1 cellular context compared by ENCODE assay signal in the genomic region with DNA sequence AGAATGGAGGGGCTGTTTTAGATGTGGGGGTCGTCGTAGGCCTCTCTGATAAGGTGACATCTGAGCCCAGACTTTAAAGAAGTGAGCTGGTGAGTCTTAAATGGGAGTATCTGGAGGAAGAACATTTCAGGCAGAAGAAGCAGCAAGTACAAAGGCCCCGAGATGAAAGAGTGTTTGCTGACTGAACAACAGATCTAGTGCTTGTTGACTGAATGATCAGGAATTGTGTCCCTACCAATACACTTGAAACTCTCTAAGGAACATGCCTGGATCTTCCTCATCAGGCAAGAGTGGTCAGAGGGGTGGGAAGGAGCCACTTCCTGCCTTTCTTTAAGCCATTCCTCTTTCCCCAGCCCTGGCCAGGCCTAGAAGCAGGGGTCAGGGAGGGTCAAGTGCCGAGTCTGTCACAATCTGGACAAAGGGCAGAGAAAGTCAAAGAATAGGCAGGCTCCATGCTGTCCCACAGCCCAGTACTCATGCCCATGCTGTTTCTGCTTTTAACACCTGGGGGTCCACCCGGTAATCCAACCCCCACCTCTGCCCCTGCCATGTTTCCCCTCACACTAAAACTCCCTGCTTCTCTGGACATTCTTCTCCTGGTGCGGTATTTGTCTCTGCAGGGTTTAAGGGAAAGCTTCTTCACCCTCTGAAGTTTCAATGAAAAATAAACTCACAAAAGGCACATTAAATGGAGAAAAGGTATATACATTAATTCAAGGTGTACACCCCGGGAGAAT.
TF ChIP-seq lines count a peak whose summit lies in the region.

No MANE protein-coding gene starts in this region.

TF ChIP-seq in HepG2, 621 proteins besides CTCF, POLR2A, EP300 and RAD21 (continued from another document and continues in another):
- TF ChIP-seq, protein P1, sequence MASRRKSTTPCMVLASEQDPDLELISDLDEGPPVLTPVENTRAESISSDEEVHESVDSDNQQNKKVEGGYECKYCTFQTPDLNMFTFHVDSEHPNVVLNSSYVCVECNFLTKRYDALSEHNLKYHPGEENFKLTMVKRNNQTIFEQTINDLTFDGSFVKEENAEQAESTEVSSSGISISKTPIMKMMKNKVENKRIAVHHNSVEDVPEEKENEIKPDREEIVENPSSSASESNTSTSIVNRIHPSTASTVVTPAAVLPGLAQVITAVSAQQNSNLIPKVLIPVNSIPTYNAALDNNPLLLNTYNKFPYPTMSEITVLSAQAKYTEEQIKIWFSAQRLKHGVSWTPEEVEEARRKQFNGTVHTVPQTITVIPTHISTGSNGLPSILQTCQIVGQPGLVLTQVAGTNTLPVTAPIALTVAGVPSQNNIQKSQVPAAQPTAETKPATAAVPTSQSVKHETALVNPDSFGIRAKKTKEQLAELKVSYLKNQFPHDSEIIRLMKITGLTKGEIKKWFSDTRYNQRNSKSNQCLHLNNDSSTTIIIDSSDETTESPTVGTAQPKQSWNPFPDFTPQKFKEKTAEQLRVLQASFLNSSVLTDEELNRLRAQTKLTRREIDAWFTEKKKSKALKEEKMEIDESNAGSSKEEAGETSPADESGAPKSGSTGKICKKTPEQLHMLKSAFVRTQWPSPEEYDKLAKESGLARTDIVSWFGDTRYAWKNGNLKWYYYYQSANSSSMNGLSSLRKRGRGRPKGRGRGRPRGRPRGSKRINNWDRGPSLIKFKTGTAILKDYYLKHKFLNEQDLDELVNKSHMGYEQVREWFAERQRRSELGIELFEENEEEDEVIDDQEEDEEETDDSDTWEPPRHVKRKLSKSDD (CRISPR knock-in tag; IDR thresholded peaks at IDR 0.05; ENCODE audit: low read depth), result no peak
- TF ChIP-seq ZNF3 (CRISPR knock-in tag; IDR thresholded peaks at IDR 0.05), result peak; percentile 99
- no peak for TF ChIP-seq RBAK (CRISPR knock-in tag; IDR thresholded peaks at IDR 0.05)
- peak; percentile 75; the same call in 1 of the 2 replicates for TF ChIP-seq BCL6 (CRISPR knock-in tag; IDR thresholded peaks at IDR 0.05)
- peak; percentile 76 for TF ChIP-seq HNF4A (CRISPR knock-in tag; IDR thresholded peaks at IDR 0.05)
- no peak for TF ChIP-seq TOE1 (CRISPR knock-in tag; IDR thresholded peaks at IDR 0.05)
- TF ChIP-seq HOXA9 (CRISPR knock-in tag; IDR thresholded peaks at IDR 0.05; ENCODE audit: borderline replicate concordance), result no peak
- TF ChIP-seq, protein P2, sequence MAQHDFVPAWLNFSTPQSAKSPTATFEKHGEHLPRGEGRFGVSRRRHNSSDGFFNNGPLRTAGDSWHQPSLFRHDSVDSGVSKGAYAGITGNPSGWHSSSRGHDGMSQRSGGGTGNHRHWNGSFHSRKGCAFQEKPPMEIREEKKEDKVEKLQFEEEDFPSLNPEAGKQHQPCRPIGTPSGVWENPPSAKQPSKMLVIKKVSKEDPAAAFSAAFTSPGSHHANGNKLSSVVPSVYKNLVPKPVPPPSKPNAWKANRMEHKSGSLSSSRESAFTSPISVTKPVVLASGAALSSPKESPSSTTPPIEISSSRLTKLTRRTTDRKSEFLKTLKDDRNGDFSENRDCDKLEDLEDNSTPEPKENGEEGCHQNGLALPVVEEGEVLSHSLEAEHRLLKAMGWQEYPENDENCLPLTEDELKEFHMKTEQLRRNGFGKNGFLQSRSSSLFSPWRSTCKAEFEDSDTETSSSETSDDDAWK (CRISPR knock-in tag; IDR thresholded peaks at IDR 0.05), result no peak
- TF ChIP-seq SALL1 (CRISPR knock-in tag; IDR thresholded peaks at IDR 0.05), result peak; percentile 9; the same call in 1 of the 2 replicates
- 0 out of 2 replicates have a peak, but pooled peaks have one; percentile 50 for TF ChIP-seq ZKSCAN8 (CRISPR knock-in tag; IDR thresholded peaks at IDR 0.05; ENCODE audit: borderline replicate concordance)
- no peak for TF ChIP-seq ZNF34 (CRISPR knock-in tag; IDR thresholded peaks at IDR 0.05; ENCODE audit: borderline replicate concordance)
- 0 out of 2 replicates have a peak, but pooled peaks have one; percentile 16 for TF ChIP-seq ZNF253 (CRISPR knock-in tag; IDR thresholded peaks at IDR 0.05; ENCODE audit: borderline replicate concordance)
- no peak for TF ChIP-seq RBM39 (IDR thresholded peaks at IDR 0.05; ENCODE audit: low read depth, low read length, poor library complexity, severe bottlenecking)
- no peak for TF ChIP-seq IRX3 (CRISPR knock-in tag; IDR thresholded peaks at IDR 0.05; ENCODE audit: borderline replicate concordance, low read depth)
- TF ChIP-seq, protein P3, sequence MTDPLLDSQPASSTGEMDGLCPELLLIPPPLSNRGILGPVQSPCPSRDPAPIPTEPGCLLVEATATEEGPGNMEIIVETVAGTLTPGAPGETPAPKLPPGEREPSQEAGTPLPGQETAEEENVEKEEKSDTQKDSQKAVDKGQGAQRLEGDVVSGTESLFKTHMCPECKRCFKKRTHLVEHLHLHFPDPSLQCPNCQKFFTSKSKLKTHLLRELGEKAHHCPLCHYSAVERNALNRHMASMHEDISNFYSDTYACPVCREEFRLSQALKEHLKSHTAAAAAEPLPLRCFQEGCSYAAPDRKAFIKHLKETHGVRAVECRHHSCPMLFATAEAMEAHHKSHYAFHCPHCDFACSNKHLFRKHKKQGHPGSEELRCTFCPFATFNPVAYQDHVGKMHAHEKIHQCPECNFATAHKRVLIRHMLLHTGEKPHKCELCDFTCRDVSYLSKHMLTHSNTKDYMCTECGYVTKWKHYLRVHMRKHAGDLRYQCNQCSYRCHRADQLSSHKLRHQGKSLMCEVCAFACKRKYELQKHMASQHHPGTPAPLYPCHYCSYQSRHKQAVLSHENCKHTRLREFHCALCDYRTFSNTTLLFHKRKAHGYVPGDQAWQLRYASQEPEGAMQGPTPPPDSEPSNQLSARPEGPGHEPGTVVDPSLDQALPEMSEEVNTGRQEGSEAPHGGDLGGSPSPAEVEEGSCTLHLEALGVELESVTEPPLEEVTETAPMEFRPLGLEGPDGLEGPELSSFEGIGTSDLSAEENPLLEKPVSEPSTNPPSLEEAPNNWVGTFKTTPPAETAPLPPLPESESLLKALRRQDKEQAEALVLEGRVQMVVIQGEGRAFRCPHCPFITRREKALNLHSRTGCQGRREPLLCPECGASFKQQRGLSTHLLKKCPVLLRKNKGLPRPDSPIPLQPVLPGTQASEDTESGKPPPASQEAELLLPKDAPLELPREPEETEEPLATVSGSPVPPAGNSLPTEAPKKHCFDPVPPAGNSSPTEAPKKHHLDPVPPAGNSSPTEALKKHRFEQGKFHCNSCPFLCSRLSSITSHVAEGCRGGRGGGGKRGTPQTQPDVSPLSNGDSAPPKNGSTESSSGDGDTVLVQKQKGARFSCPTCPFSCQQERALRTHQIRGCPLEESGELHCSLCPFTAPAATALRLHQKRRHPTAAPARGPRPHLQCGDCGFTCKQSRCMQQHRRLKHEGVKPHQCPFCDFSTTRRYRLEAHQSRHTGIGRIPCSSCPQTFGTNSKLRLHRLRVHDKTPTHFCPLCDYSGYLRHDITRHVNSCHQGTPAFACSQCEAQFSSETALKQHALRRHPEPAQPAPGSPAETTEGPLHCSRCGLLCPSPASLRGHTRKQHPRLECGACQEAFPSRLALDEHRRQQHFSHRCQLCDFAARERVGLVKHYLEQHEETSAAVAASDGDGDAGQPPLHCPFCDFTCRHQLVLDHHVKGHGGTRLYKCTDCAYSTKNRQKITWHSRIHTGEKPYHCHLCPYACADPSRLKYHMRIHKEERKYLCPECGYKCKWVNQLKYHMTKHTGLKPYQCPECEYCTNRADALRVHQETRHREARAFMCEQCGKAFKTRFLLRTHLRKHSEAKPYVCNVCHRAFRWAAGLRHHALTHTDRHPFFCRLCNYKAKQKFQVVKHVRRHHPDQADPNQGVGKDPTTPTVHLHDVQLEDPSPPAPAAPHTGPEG (CRISPR knock-in tag; IDR thresholded peaks at IDR 0.05), result no peak
- TF ChIP-seq, protein P4, sequence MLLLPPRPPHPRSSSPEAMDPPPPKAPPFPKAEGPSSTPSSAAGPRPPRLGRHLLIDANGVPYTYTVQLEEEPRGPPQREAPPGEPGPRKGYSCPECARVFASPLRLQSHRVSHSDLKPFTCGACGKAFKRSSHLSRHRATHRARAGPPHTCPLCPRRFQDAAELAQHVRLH (CRISPR knock-in tag; IDR thresholded peaks at IDR 0.05; ENCODE audit: borderline replicate concordance, low read depth), result no peak
- TF ChIP-seq MLLT10 (CRISPR knock-in tag; IDR thresholded peaks at IDR 0.05), result no peak
- no peak for TF ChIP-seq ESRRA (CRISPR knock-in tag; IDR thresholded peaks at IDR 0.05; ENCODE audit: low read depth)
- peak; percentile 50; the same call in 1 of the 2 replicates for TF ChIP-seq MED1 (CRISPR knock-in tag; IDR thresholded peaks at IDR 0.05)
- TF ChIP-seq, protein P5, sequence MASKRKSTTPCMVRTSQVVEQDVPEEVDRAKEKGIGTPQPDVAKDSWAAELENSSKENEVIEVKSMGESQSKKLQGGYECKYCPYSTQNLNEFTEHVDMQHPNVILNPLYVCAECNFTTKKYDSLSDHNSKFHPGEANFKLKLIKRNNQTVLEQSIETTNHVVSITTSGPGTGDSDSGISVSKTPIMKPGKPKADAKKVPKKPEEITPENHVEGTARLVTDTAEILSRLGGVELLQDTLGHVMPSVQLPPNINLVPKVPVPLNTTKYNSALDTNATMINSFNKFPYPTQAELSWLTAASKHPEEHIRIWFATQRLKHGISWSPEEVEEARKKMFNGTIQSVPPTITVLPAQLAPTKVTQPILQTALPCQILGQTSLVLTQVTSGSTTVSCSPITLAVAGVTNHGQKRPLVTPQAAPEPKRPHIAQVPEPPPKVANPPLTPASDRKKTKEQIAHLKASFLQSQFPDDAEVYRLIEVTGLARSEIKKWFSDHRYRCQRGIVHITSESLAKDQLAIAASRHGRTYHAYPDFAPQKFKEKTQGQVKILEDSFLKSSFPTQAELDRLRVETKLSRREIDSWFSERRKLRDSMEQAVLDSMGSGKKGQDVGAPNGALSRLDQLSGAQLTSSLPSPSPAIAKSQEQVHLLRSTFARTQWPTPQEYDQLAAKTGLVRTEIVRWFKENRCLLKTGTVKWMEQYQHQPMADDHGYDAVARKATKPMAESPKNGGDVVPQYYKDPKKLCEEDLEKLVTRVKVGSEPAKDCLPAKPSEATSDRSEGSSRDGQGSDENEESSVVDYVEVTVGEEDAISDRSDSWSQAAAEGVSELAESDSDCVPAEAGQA (IDR thresholded peaks at IDR 0.05; ENCODE audit: low read depth), result no peak
- TF ChIP-seq, protein P5 (CRISPR knock-in tag; IDR thresholded peaks at IDR 0.05; ENCODE audit: borderline replicate concordance), result no peak
- TF ChIP-seq KDM3A (CRISPR knock-in tag; IDR thresholded peaks at IDR 0.05; ENCODE audit: low read depth), result no peak
- 0 out of 2 replicates have a peak, but pooled peaks have one; percentile 1 for TF ChIP-seq SOX5 (CRISPR knock-in tag; IDR thresholded peaks at IDR 0.05; ENCODE audit: borderline replicate concordance)
- 0 out of 2 replicates have a peak, but pooled peaks have one; percentile 29 for TF ChIP-seq HOXA5 (CRISPR knock-in tag; IDR thresholded peaks at IDR 0.05)
- TF ChIP-seq SRSF4 (IDR thresholded peaks at IDR 0.05; ENCODE audit: low read depth, low read length, poor library complexity, severe bottlenecking), result no peak
- TF ChIP-seq CBX5 (CRISPR knock-in tag; IDR thresholded peaks at IDR 0.05; ENCODE audit: borderline replicate concordance), result 0 out of 2 replicates have a peak, but pooled peaks have one; percentile 11
- no peak for TF ChIP-seq ZBTB7A (CRISPR knock-in tag; IDR thresholded peaks at IDR 0.05)
- no peak for TF ChIP-seq GABPA (IDR thresholded peaks at IDR 0.05; ENCODE audit: low read depth, low read length)
- TF ChIP-seq GABPA (CRISPR knock-in tag; IDR thresholded peaks at IDR 0.05; ENCODE audit: low read depth), result 0 out of 2 replicates have a peak, but pooled peaks have one; percentile 22
- peak; percentile 25; the same call in 1 of the 2 replicates for TF ChIP-seq MTA1 (CRISPR knock-in tag; IDR thresholded peaks at IDR 0.05; ENCODE audit: borderline replicate concordance)
- peak; percentile 65 to 93; a peak in 3 of 4 replicates for TF ChIP-seq NR2F1 (CRISPR knock-in tag; IDR thresholded peaks at IDR 0.05)
- no peak for TF ChIP-seq SOX6 (IDR thresholded peaks at IDR 0.05)
- peak; percentile 76 for TF ChIP-seq SOX6 (CRISPR knock-in tag; IDR thresholded peaks at IDR 0.05)
- TF ChIP-seq NR2F6 (IDR thresholded peaks at IDR 0.05), result peak; percentile 91
- peak; percentile 89 for TF ChIP-seq NR2F6 (CRISPR knock-in tag; IDR thresholded peaks at IDR 0.05)
- TF ChIP-seq ZMYM3 (CRISPR knock-in tag; IDR thresholded peaks at IDR 0.05), result peak; percentile 87
- TF ChIP-seq TSC22D2 (CRISPR knock-in tag; IDR thresholded peaks at IDR 0.05; ENCODE audit: borderline replicate concordance), result no peak
- no peak for TF ChIP-seq NAIF1 (CRISPR knock-in tag; IDR thresholded peaks at IDR 0.05; ENCODE audit: borderline replicate concordance)
- peak; percentile 57; the same call in 1 of the 2 replicates for TF ChIP-seq CEBPG (CRISPR knock-in tag; IDR thresholded peaks at IDR 0.05)
- peak; percentile 94 for TF ChIP-seq RXRA (CRISPR knock-in tag; IDR thresholded peaks at IDR 0.05)
- TF ChIP-seq NR2C2 (CRISPR knock-in tag; IDR thresholded peaks at IDR 0.05; ENCODE audit: borderline replicate concordance), result peak; percentile 64
- no peak for TF ChIP-seq HCFC1 (IDR thresholded peaks at IDR 0.05; ENCODE audit: low read depth, low read length)
- TF ChIP-seq DPF2 (CRISPR knock-in tag; IDR thresholded peaks at IDR 0.05; ENCODE audit: borderline replicate concordance, low read depth), result 0 out of 2 replicates have a peak, but pooled peaks have one; percentile 29
- peak; percentile 77 for TF ChIP-seq RXRB (CRISPR knock-in tag; IDR thresholded peaks at IDR 0.05; ENCODE audit: borderline replicate concordance)
- TF ChIP-seq PPARG (CRISPR knock-in tag; conservative IDR thresholded peaks at IDR 0.05), result peak; percentile 44; the same call in 1 of the 2 replicates
- TF ChIP-seq FOXA1 (IDR thresholded peaks at IDR 0.05), result no peak
- no peak for TF ChIP-seq FOXA1 (CRISPR knock-in tag; IDR thresholded peaks at IDR 0.05)
